Comparison of ENCODE assay signal across 11 cellular contexts in genomic region chr1:23283660-23284602, GRCh38.
DNase-seq lines count a peak whose midpoint lies in the region; ATAC-seq and TF ChIP-seq lines count a peak whose summit lies in the region.
"Had no signal": no experiment of that assay in that cellular context is flagged by ENCODE, and none has a peak within 500 bp of the region (broad histone marks: within the 10 kb centered on the region; RNA-seq: fewer than 3 reads in every experiment).

No MANE protein-coding gene starts in this region.

- BruUV-seq in HCT116 (replicated peaks; lab: Mats Ljungman, UMichigan): no TSS peak

- TF ChIP-seq RAD21 in HCT116 (IDR thresholded peaks at IDR 0.05; ENCODE audit: low read depth): no peak

- H3K4me2 ChIP-seq in HCT116 (ENCODE audit: low read length): peak overlapping the region; percentile 17; the same call in 1 of the 2 replicates
- H3K4me2 ChIP-seq: KMS-11 had no signal

- CTCF ChIA-PET in HCT116 (lab: Charles Lee): no interaction called here
- CTCF ChIA-PET in naive thymus-derived CD4-positive, alpha-beta T cell (lab: Charles Lee): no interaction called here

- no peak for TF ChIP-seq POLR2A in HCT116 (IDR thresholded peaks at IDR 0.05; ENCODE audit: borderline replicate concordance, extremely low read depth, insufficient read depth, insufficient read length)

- POLR2A ChIA-PET in HCT116 (lab: Charles Lee): no interaction called here
- POLR2A ChIA-PET in naive thymus-derived CD4-positive, alpha-beta T cell (lab: Charles Lee): no interaction called here

- no peaks in the 10 kb centered on the region for H3K27me3 Mint-ChIP-seq in naive thymus-derived CD4-positive, alpha-beta T cell
- H3K27me3 Mint-ChIP-seq: B cell had no signal

- peak; percentile 19 for DNase-seq in A172 (ENCODE audit: low spot score)
- no peak for DNase-seq in HCT116 (ENCODE audit: low read depth, low spot score)
- peak; percentile 38 for DNase-seq in astrocyte of the spinal cord (ENCODE audit: low read depth, low spot score)
- DNase-seq in kidney glomerular epithelial cell (lab: John Stamatoyannopoulos, UW): peak; percentile 17
- no peak for DNase-seq in cardiac septum (ENCODE audit: low spot score)
- DNase-seq in naive thymus-derived CD4-positive, alpha-beta T cell: no peak
- no peak for DNase-seq in activated naive CD4-positive, alpha-beta T cell treated with anti-CD3 and anti-CD28 coated beads, Interleukin-2, amount 50 U/mL, for 72 hours (ENCODE audit: low spot score in 2 of 2)

- RAD21 ChIA-PET in HCT116 (lab: Charles Lee; ENCODE audit: low non-redundant PET in 1 of 2, low total read pairs in 2 of 2, uncharacterized antibody in 2 of 2, unreplicated experiment in 2 of 2): no interaction called here

- ATAC-seq in HCT116: no peak
- no peak for ATAC-seq in HG02970 (IDR thresholded peaks at IDR 0.05; ENCODE audit: low FRiP score, unreplicated experiment)
- no peak for ATAC-seq in naive thymus-derived CD4-positive, alpha-beta T cell
- no peak for ATAC-seq in activated naive CD4-positive, alpha-beta T cell treated with anti-CD3 and anti-CD28 coated beads, Interleukin-2, amount 50 U/mL, for 72 hours

- no peak overlapping the region for H3K4me3 Mint-ChIP-seq in naive thymus-derived CD4-positive, alpha-beta T cell
- H3K4me3 Mint-ChIP-seq: B cell had no signal

- no peaks in the 10 kb centered on the region for H3K9me3 ChIP-seq in HCT116 (ENCODE audit: control insufficient read depth in 1 of 2, insufficient read depth in 1 of 2, low read depth in 1 of 2, low read length in 2 of 2)
- no peaks in the 10 kb centered on the region for H3K9me3 ChIP-seq in naive thymus-derived CD4-positive, alpha-beta T cell (ENCODE audit: control insufficient read depth in 2 of 3, low read length in 3 of 3)
- H3K9me3 ChIP-seq: esophagus muscularis mucosa had no signal

- in situ Hi-C loops in astrocyte of the spinal cord (cut with HindIII; ENCODE audit: low sequenced_read_pairs): no loop called here

- peaks cover 28 to 44% of the 10 kb centered on the region in 2 experiments for H3K36me3 ChIP-seq in HCT116 (ENCODE audit: control insufficient read depth in 1 of 2, insufficient read depth in 2 of 2, low read length in 2 of 2)
- peaks cover 0 to 16% (median 11%) of the 10 kb centered on the region in 3 experiments for H3K36me3 ChIP-seq in naive thymus-derived CD4-positive, alpha-beta T cell (ENCODE audit: control insufficient read depth in 2 of 3, insufficient read depth in 3 of 3, low read length in 3 of 3)

- intact Hi-C loops in HCT116 (cut with micrococcal nuclease) (no loop called here), cardiac septum (cut with DNase I) (loop anchor here (5.0 kb wide), 1 partner anchor 118 kb away; no protein-coding TSS in a partner anchor)
- intact Hi-C loops in naive thymus-derived CD4-positive, alpha-beta T cell (cut with micrococcal nuclease): no loop called here

- no peaks in the 10 kb centered on the region for H3K9me3 Mint-ChIP-seq in naive thymus-derived CD4-positive, alpha-beta T cell
- no peaks in the 10 kb centered on the region for H3K9me3 Mint-ChIP-seq in activated naive CD4-positive, alpha-beta T cell treated with anti-CD3 and anti-CD28 coated beads, Interleukin-2, amount 50 U/mL, for 72 hours

- H3K4me1 ChIP-seq in HCT116 (ENCODE audit: control insufficient read depth in 1 of 2, insufficient read depth in 2 of 2, low read length in 2 of 2): peaks cover 10 to 17% of the 10 kb centered on the region in 2 experiments; a peak in 3 of 4 replicates
- no peaks in the 10 kb centered on the region for H3K4me1 ChIP-seq in naive thymus-derived CD4-positive, alpha-beta T cell (ENCODE audit: control insufficient read depth in 2 of 2, insufficient read depth in 2 of 2, low read length in 2 of 2)

- no peak overlapping the region for H2AFZ ChIP-seq in HCT116 (ENCODE audit: low read depth, low read length, poor library complexity, severe bottlenecking)

- H3K4me3 ChIP-seq in HCT116 (replicated peaks in 1 of 2; ENCODE audit: low read depth in 1 of 2, low read length in 2 of 2): no peak overlapping the region
- H3K4me3 ChIP-seq in astrocyte of the spinal cord (ENCODE audit: low read depth, low read length): no peak overlapping the region
- H3K4me3 ChIP-seq in naive thymus-derived CD4-positive, alpha-beta T cell (ENCODE audit: low read length): no peak overlapping the region
- H3K4me3 ChIP-seq: esophagus muscularis mucosa had no signal

- no peaks in the 10 kb centered on the region for H3K27me3 ChIP-seq in HCT116 (ENCODE audit: insufficient read depth, low read length)
- no peaks in the 10 kb centered on the region for H3K27me3 ChIP-seq in naive thymus-derived CD4-positive, alpha-beta T cell (ENCODE audit: control insufficient read depth in 2 of 2, insufficient read depth in 2 of 2, low read length in 2 of 2)
- H3K27me3 ChIP-seq: esophagus muscularis mucosa had no signal

- no peak overlapping the region for H3K9ac ChIP-seq in HCT116 (ENCODE audit: low read length)
- H3K9ac ChIP-seq: KMS-11 had no signal

- peaks cover 0 to 4% (median 0%) of the 10 kb centered on the region in 7 donors for H3K4me1 Mint-ChIP-seq in naive thymus-derived CD4-positive, alpha-beta T cell

- H3K36me3 Mint-ChIP-seq in naive thymus-derived CD4-positive, alpha-beta T cell: peaks cover 3 to 30% (median 5%) of the 10 kb centered on the region in 5 donors
- H3K36me3 Mint-ChIP-seq in activated naive CD4-positive, alpha-beta T cell treated with anti-CD3 and anti-CD28 coated beads, Interleukin-2, amount 50 U/mL, for 72 hours: no peaks in the 10 kb centered on the region

- peak overlapping the region in 3 of 9 donors; percentile 37 to 82 (median 60) for H3K27ac Mint-ChIP-seq in naive thymus-derived CD4-positive, alpha-beta T cell
- H3K27ac Mint-ChIP-seq in activated naive CD4-positive, alpha-beta T cell treated with anti-CD3 and anti-CD28 coated beads, Interleukin-2, amount 50 U/mL, for 72 hours: no peak overlapping the region
- H3K27ac Mint-ChIP-seq: B cell had no signal

- TF ChIP-seq CTCF in HCT116 (IDR thresholded peaks at IDR 0.05 in 2 of 3, conservative IDR thresholded peaks at IDR 0.05 in 1 of 3; ENCODE audit: borderline replicate concordance in 1 of 3, insufficient read depth in 1 of 3, low read depth in 2 of 3, low read length in 2 of 3) (no peak), astrocyte of the spinal cord (IDR thresholded peaks at IDR 0.05; ENCODE audit: low read depth, low read length) (no peak)

- no peak overlapping the region; the same call in 1 of the 2 replicates for H3K27ac ChIP-seq in HCT116 (ENCODE audit: low read depth, low read length)
- H3K27ac ChIP-seq in naive thymus-derived CD4-positive, alpha-beta T cell (ENCODE audit: low read depth, low read length): no peak overlapping the region
- H3K27ac ChIP-seq: esophagus muscularis mucosa, KMS-11 had no signal

- H4K20me1 ChIP-seq in HCT116 (ENCODE audit: insufficient read depth): 0 out of 2 replicates have a peak, but pooled peaks cover 4% of the 10 kb centered on the region

- no peaks in the 10 kb centered on the region for H3K79me2 ChIP-seq in HCT116 (ENCODE audit: insufficient read depth, low read length)

- no peaks in the 10 kb centered on the region for H3K9me2 ChIP-seq in HCT116 (ENCODE audit: insufficient read depth)

TF ChIP-seq in HCT116, 20 proteins besides CTCF, POLR2A, EP300 and RAD21:
- TF ChIP-seq CBX3 (IDR thresholded peaks at IDR 0.05; ENCODE audit: low read depth): no peak
- no peak for TF ChIP-seq FOSL1 (IDR thresholded peaks at IDR 0.05; ENCODE audit: low read depth)
- TF ChIP-seq EZH2 (IDR thresholded peaks at IDR 0.05): no peak
- TF ChIP-seq EZH2phosphoT487 (IDR thresholded peaks at IDR 0.05; ENCODE audit: borderline replicate concordance): no peak
- TF ChIP-seq ZFX (IDR thresholded peaks at IDR 0.05): no peak
- TF ChIP-seq, protein P1, sequence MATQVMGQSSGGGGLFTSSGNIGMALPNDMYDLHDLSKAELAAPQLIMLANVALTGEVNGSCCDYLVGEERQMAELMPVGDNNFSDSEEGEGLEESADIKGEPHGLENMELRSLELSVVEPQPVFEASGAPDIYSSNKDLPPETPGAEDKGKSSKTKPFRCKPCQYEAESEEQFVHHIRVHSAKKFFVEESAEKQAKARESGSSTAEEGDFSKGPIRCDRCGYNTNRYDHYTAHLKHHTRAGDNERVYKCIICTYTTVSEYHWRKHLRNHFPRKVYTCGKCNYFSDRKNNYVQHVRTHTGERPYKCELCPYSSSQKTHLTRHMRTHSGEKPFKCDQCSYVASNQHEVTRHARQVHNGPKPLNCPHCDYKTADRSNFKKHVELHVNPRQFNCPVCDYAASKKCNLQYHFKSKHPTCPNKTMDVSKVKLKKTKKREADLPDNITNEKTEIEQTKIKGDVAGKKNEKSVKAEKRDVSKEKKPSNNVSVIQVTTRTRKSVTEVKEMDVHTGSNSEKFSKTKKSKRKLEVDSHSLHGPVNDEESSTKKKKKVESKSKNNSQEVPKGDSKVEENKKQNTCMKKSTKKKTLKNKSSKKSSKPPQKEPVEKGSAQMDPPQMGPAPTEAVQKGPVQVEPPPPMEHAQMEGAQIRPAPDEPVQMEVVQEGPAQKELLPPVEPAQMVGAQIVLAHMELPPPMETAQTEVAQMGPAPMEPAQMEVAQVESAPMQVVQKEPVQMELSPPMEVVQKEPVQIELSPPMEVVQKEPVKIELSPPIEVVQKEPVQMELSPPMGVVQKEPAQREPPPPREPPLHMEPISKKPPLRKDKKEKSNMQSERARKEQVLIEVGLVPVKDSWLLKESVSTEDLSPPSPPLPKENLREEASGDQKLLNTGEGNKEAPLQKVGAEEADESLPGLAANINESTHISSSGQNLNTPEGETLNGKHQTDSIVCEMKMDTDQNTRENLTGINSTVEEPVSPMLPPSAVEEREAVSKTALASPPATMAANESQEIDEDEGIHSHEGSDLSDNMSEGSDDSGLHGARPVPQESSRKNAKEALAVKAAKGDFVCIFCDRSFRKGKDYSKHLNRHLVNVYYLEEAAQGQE (IDR thresholded peaks at IDR 0.05; ENCODE audit: low read depth): no peak
- no peak for TF ChIP-seq YY1 (IDR thresholded peaks at IDR 0.05; ENCODE audit: extremely low read depth, insufficient replicate concordance, low read depth, low read length)
- TF ChIP-seq ZNF274 (IDR thresholded peaks at IDR 0.05; ENCODE audit: low read depth, low read length): no peak
- no peak for TF ChIP-seq POLR2AphosphoS5 (IDR thresholded peaks at IDR 0.05; ENCODE audit: low read depth, low read length)
- no peak for TF ChIP-seq SIN3A (IDR thresholded peaks at IDR 0.05; ENCODE audit: low read depth)

Comparison
In these comparisons a context has a peak if more than half of its experiments do, and no peak if none do; other contexts are left out.
1. DNase-seq: peak in A172 (single experiment), astrocyte of the spinal cord (single experiment) and kidney glomerular epithelial cell (single experiment); none in HCT116 (single experiment), cardiac septum (single experiment), naive thymus-derived CD4-positive, alpha-beta T cell (0 of 9) and activated naive CD4-positive, alpha-beta T cell treated with anti-CD3 and anti-CD28 coated beads, Interleukin-2, amount 50 U/mL, for 72 hours (0 of 2).